8 cellular contexts compared by ENCODE assay signal in the genomic region with DNA sequence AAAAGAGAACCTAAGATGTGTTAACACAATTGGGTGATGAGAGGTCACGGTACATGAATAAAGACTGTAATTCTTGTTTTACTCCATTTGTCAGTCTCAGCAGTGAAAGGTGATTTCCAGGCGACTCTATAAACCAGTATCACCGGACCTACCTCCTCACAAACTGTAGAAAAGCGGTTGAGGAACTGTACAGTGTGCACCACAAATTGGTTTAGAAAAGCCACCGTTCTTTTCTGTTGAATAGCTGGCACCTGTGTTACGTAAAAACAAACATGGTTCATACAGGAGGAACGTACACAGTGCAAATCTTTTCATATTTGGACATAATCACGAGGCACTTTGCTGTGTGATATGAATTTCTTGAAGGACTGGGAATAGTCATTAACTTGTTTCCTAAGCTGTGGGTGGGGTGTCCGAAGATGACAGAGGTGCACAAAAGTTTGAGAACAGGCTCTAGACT. TPM values are rescaled to one million over a fixed set of nuclear protein-coding genes. Genes with fewer than 3 reads are reported as not detected.
DNase-seq lines count a peak whose midpoint lies in the region; ATAC-seq and TF ChIP-seq lines count a peak whose summit lies in the region.

No MANE protein-coding gene starts in this region.

- peak overlapping the region; percentile 83 for H3K4me3 ChIP-seq in SK-N-MC
- peak overlapping the region; percentile 96 for H3K4me3 ChIP-seq in epithelial cell of proximal tubule (ENCODE audit: low read depth, low read length)

- DNase-seq in activated CD4-positive, alpha-beta T cell treated with anti-CD3 and anti-CD28 coated beads, Interleukin-2, amount 10 ng/mL, durations not matched to agents 7 days and 5 days = peak; percentile 41
- no peak for DNase-seq in activated CD4-positive, alpha-beta T cell treated with anti-CD3 and anti-CD28 coated beads, Interleukin-2, amount 50 U/mL, for 1 hour
- DNase-seq in SK-N-MC (ENCODE audit: low read depth, low spot score) (no peak), epithelial cell of proximal tubule (ENCODE audit: low read depth) (no peak), SKM-1 treated with dmso at 0.1 percent for 144 hours (lab: John Stamatoyannopoulos, UW; ENCODE audit: unreplicated experiment) (no peak), NCI-H774 (lab: John Stamatoyannopoulos, UW) (no peak)

- H3K9me3 Mint-ChIP-seq in activated CD4-positive, alpha-beta T cell treated with anti-CD3 and anti-CD28 coated beads, Interleukin-2, amount 10 ng/mL, durations not matched to agents 7 days and 5 days = peaks cover 2% of the 10 kb centered on the region
- no peaks in the 10 kb centered on the region for H3K9me3 Mint-ChIP-seq in nephron

- H3K36me3 ChIP-seq in SK-N-MC (ENCODE audit: insufficient read depth, low read length) = no peaks in the 10 kb centered on the region

- ATAC-seq in HG02884 (IDR thresholded peaks at IDR 0.05; ENCODE audit: unreplicated experiment) = peak; percentile 31

- H3K36me3 Mint-ChIP-seq in activated CD4-positive, alpha-beta T cell treated with anti-CD3 and anti-CD28 coated beads, Interleukin-2, amount 10 ng/mL, durations not matched to agents 7 days and 5 days (ENCODE audit: low read depth) = peaks cover 41% of the 10 kb centered on the region
- peaks cover 26% of the 10 kb centered on the region for H3K36me3 Mint-ChIP-seq in nephron (ENCODE audit: low read depth)

- CTCF ChIA-PET in activated CD4-positive, alpha-beta T cell treated with anti-CD3 and anti-CD28 coated beads, Interleukin-2, amount 10 ng/mL, durations not matched to agents 7 days and 5 days (lab: Charles Lee) = interaction anchor here (0.6 to 1.4 kb wide), 4 partner anchors 9 to 118 kb away, joined by 3 to 5 read pairs (median 4); no protein-coding TSS in a partner anchor

- POLR2A ChIA-PET in activated CD4-positive, alpha-beta T cell treated with anti-CD3 and anti-CD28 coated beads, Interleukin-2, amount 10 ng/mL, durations not matched to agents 7 days and 5 days (lab: Charles Lee) = no interaction called here

- H3K27ac ChIP-seq in SK-N-MC = no peak overlapping the region

- H3K4me1 Mint-ChIP-seq in activated CD4-positive, alpha-beta T cell treated with anti-CD3 and anti-CD28 coated beads, Interleukin-2, amount 10 ng/mL, durations not matched to agents 7 days and 5 days = peaks cover 61% of the 10 kb centered on the region
- peaks cover 14% of the 10 kb centered on the region for H3K4me1 Mint-ChIP-seq in nephron

- no peaks in the 10 kb centered on the region for H3K9me3 ChIP-seq in SK-N-MC (ENCODE audit: low read depth, low read length)

- H3K9ac ChIP-seq in SK-N-MC (ENCODE audit: insufficient read length) = peak overlapping the region; percentile 78

- no peaks in the 10 kb centered on the region for H3K27me3 Mint-ChIP-seq in activated CD4-positive, alpha-beta T cell treated with anti-CD3 and anti-CD28 coated beads, Interleukin-2, amount 10 ng/mL, durations not matched to agents 7 days and 5 days
- no peaks in the 10 kb centered on the region for H3K27me3 Mint-ChIP-seq in nephron (ENCODE audit: low read depth)

- TF ChIP-seq CTCF in epithelial cell of proximal tubule (conservative IDR thresholded peaks at IDR 0.05; ENCODE audit: low read depth, low read length) (no peak), nephron (IDR thresholded peaks at IDR 0.05; ENCODE audit: unreplicated experiment in 3 of 3) (no peak)

- peak overlapping the region; percentile 99 for H3K27ac Mint-ChIP-seq in activated CD4-positive, alpha-beta T cell treated with anti-CD3 and anti-CD28 coated beads, Interleukin-2, amount 10 ng/mL, durations not matched to agents 7 days and 5 days
- peak overlapping the region; percentile 79 to 87 (median 80) for H3K27ac Mint-ChIP-seq in nephron

- H3K4me3 Mint-ChIP-seq in activated CD4-positive, alpha-beta T cell treated with anti-CD3 and anti-CD28 coated beads, Interleukin-2, amount 10 ng/mL, durations not matched to agents 7 days and 5 days = peak overlapping the region; percentile 93
- H3K4me3 Mint-ChIP-seq in nephron = peak overlapping the region; percentile 89 to 96 (median 95)

RNA-seq across cellular contexts. Expression of a gene that starts 0.7 kb away (rescaled TPM):
- 10 to 100 TPM; 46.7 to 58.6 TPM for total RNA-seq in activated CD4-positive, alpha-beta T cell treated with anti-CD3 and anti-CD28 coated beads, Interleukin-2, amount 10 ng/mL, durations not matched to agents 7 days and 5 days
- 40.3 and 51.0 TPM in 2 replicates for total RNA-seq in epithelial cell of proximal tubule

RNA-seq across cellular contexts. Expression of a gene that starts 58.8 kb away (rescaled TPM):
- 10 to 100 TPM; 58.3 to 58.9 TPM for total RNA-seq in activated CD4-positive, alpha-beta T cell treated with anti-CD3 and anti-CD28 coated beads, Interleukin-2, amount 10 ng/mL, durations not matched to agents 7 days and 5 days
- total RNA-seq in epithelial cell of proximal tubule = 43.6 and 61.9 TPM in 2 replicates

RNA-seq across cellular contexts. Expression of a gene that starts 58.9 kb away (rescaled TPM):
- 10 to 100 TPM; 26.6 to 28.4 TPM for total RNA-seq in activated CD4-positive, alpha-beta T cell treated with anti-CD3 and anti-CD28 coated beads, Interleukin-2, amount 10 ng/mL, durations not matched to agents 7 days and 5 days
- total RNA-seq in epithelial cell of proximal tubule = 8.2 and 24.7 TPM in 2 replicates
